20 cellular contexts compared by ENCODE assay signal in genomic region chrX:138001219-138001618, GRCh38.
A peak's percentile ranks its signal among the peaks of the same experiment; 100 is the strongest.
DNase-seq lines count a peak whose midpoint lies in the region; ATAC-seq and TF ChIP-seq lines count a peak whose summit lies in the region.
"Had no signal": no experiment of that assay in that cellular context is flagged by ENCODE, and none has a peak within 500 bp of the region (broad histone marks: within the 10 kb centered on the region; RNA-seq: fewer than 3 reads in every experiment).

No MANE protein-coding gene starts in this region.

- no peaks in the 10 kb centered on the region for H3K36me3 ChIP-seq in HUES48 (ENCODE audit: control insufficient read depth, insufficient read depth, low read length)
- no peaks in the 10 kb centered on the region for H3K36me3 ChIP-seq in osteoblast (ENCODE audit: insufficient read depth, low read length)

- H3K27me3 ChIP-seq in HUES48 (ENCODE audit: control insufficient read depth, insufficient read depth, low read length): no peaks in the 10 kb centered on the region
- H3K27me3 ChIP-seq in osteoblast (ENCODE audit: insufficient read depth, low read length): no peaks in the 10 kb centered on the region

- H3K4me2 ChIP-seq in osteoblast (ENCODE audit: insufficient read depth, low read length): no peak overlapping the region
- H3K4me2 ChIP-seq: SK-N-SH had no signal

- H3K9me3 ChIP-seq in HUES48 (ENCODE audit: control insufficient read depth, insufficient read depth, low read length) (no peaks in the 10 kb centered on the region), osteoblast (ENCODE audit: low read depth, low read length) (no peaks in the 10 kb centered on the region)
- H3K9me3 ChIP-seq: SK-N-SH had no signal

- TF ChIP-seq CTCF in osteoblast (IDR thresholded peaks at IDR 0.05; ENCODE audit: extremely low read depth, low read depth, low read length): no peak

- no peaks in the 10 kb centered on the region for H3K79me2 ChIP-seq in osteoblast (ENCODE audit: insufficient read depth, low read length)

- H3K4me3 ChIP-seq in HUES48 (ENCODE audit: low read depth, low read length) (peak overlapping the region; percentile 6; the same call in 1 of the 2 replicates), osteoblast (ENCODE audit: insufficient read depth, low read length) (no peak overlapping the region)
- H3K4me3 ChIP-seq: GM12878 had no signal

- no peak overlapping the region for H3K9ac ChIP-seq in HUES48 (ENCODE audit: low read depth, low read length)
- H3K9ac ChIP-seq: SK-N-SH had no signal

- no peaks in the 10 kb centered on the region for H4K20me1 ChIP-seq in osteoblast (ENCODE audit: insufficient read depth, low read length)

- H3K4me1 ChIP-seq in HUES48 (ENCODE audit: control insufficient read depth, insufficient read depth, low read length) (peaks cover 33% of the 10 kb centered on the region), osteoblast (ENCODE audit: insufficient read depth, low read length) (no peaks in the 10 kb centered on the region)

- H3K27ac ChIP-seq in HUES48 (ENCODE audit: low read depth, low read length): no peak overlapping the region
- no peak overlapping the region for H3K27ac ChIP-seq in osteoblast (ENCODE audit: low read depth, low read length)
- H3K27ac ChIP-seq: HL-60 had no signal

- DNase-seq in ELF-1 (ENCODE audit: low read depth, low spot score) (peak; percentile 22), NCI-H748 treated with DMSO at 0.1 percent for 48 hours (lab: John Stamatoyannopoulos, UW) (peak; percentile 28), osteoblast (ENCODE audit: insufficient read length, low spot score, missing footprints) (peak; percentile 49), UCSD-AML1 (lab: John Stamatoyannopoulos, UW; ENCODE audit: unreplicated experiment) (no peak), kidney glomerular epithelial cell (lab: John Stamatoyannopoulos, UW) (no peak)
- DNase-seq: CD4-positive, CD25-positive, alpha-beta regulatory T cell; DMS53; GOT3; NCI-H1048; NCI-H1417; NCI-H187; NCI-H2227 treated with DMSO at 0.1 percent for 48 hours; NCI-H526 treated with DMSO at 0.1 percent for 48 hours; SK-N-SH; SW 1271 had no signal

- no peak for ATAC-seq in HG02973 (IDR thresholded peaks at IDR 0.05; ENCODE audit: unreplicated experiment)
- ATAC-seq: GM12878, HCT116 had no signal

- H2AFZ ChIP-seq in osteoblast (ENCODE audit: low read length): no peak overlapping the region

Comparison
In these comparisons a context has a peak if more than half of its experiments do, and no peak if none do; other contexts are left out.
1. DNase-seq: peak in ELF-1 (single experiment), NCI-H748 treated with DMSO at 0.1 percent for 48 hours (single experiment) and osteoblast (single experiment); none in UCSD-AML1 (single experiment) and kidney glomerular epithelial cell (single experiment).